In genomic region chr19:52936151-52936957, GRCh38 we compare ENCODE assay signal across 12 cellular contexts. TPM values are rescaled to one million over a fixed set of nuclear protein-coding genes. Genes with fewer than 3 reads are reported as not detected.
DNase-seq lines count a peak whose midpoint lies in the region; ATAC-seq, FAIRE-seq and TF ChIP-seq lines count a peak whose summit lies in the region.
"Had no signal": no experiment of that assay in that cellular context is flagged by ENCODE, and none has a peak within 500 bp of the region (broad histone marks: within the 10 kb centered on the region; RNA-seq: fewer than 3 reads in every experiment).

No MANE protein-coding gene starts in this region.

- no peak for ATAC-seq in HG03354 (IDR thresholded peaks at IDR 0.05; ENCODE audit: poor library complexity, severe bottlenecking, unreplicated experiment)
- ATAC-seq: esophagus mucosa had no signal

- CTCF ChIA-PET in CD4-positive, alpha-beta memory T cell (lab: Charles Lee; ENCODE audit: partially characterized antibody) = no interaction called here

- H3K36me3 ChIP-seq in endodermal cell (ENCODE audit: control insufficient read depth, insufficient read depth, low read length) = peaks cover 64% of the 10 kb centered on the region
- peaks cover 6% of the 10 kb centered on the region for H3K36me3 ChIP-seq in CD4-positive, alpha-beta memory T cell (ENCODE audit: insufficient read depth, low read length)

- peaks cover 69% of the 10 kb centered on the region for H3K36me3 Mint-ChIP-seq in endodermal cell (ENCODE audit: low read depth)
- peaks cover 71% of the 10 kb centered on the region for H3K36me3 Mint-ChIP-seq in nephron progenitor cell (ENCODE audit: low read depth)
- peaks cover 39 to 40% of the 10 kb centered on the region in 2 donors for H3K36me3 Mint-ChIP-seq in CD4-positive, alpha-beta memory T cell

- H3K4me1 Mint-ChIP-seq in endodermal cell = peaks cover 29% of the 10 kb centered on the region
- H3K4me1 Mint-ChIP-seq in nephron progenitor cell = peaks cover 11% of the 10 kb centered on the region
- H3K4me1 Mint-ChIP-seq in CD4-positive, alpha-beta memory T cell = peaks cover 5 to 24% (median 15%) of the 10 kb centered on the region in 4 donors

- no peak overlapping the region for H3K4me3 ChIP-seq in endodermal cell (ENCODE audit: low read length)
- no peak overlapping the region for H3K4me3 ChIP-seq in CD4-positive, alpha-beta memory T cell (ENCODE audit: low read length in 2 of 2)

- 94 to 95% methylated on average over 5 to 12 of the region's 12 CpGs for WGBS in endodermal cell (ENCODE audit: insufficient coverage in 1 of 2, insufficient read length in 1 of 2), 2 experiments

- intact Hi-C loops in CD4-positive, alpha-beta memory T cell (cut with micrococcal nuclease) = no loop called here

- POLR2A ChIA-PET in CD4-positive, alpha-beta memory T cell (lab: Charles Lee; ENCODE audit: partially characterized antibody) = interaction anchor here (1.0 kb wide), 1 partner anchor 27 kb away, joined by 3 read pairs; no protein-coding TSS in a partner anchor

- H3K27ac Mint-ChIP-seq in endodermal cell (peak overlapping the region; percentile 25), nephron progenitor cell (peak overlapping the region; percentile 2)
- H3K27ac Mint-ChIP-seq in CD4-positive, alpha-beta memory T cell = no peak overlapping the region

- H3K27ac ChIP-seq in endodermal cell (ENCODE audit: low read depth, low read length) = no peak overlapping the region
- no peak overlapping the region for H3K27ac ChIP-seq in CD4-positive, alpha-beta memory T cell (ENCODE audit: low read depth, low read length)
- H3K27ac ChIP-seq: RWPE1 had no signal

- H3K9me3 ChIP-seq in endodermal cell (ENCODE audit: control insufficient read depth, low read length) = peaks cover 20% of the 10 kb centered on the region
- H3K9me3 ChIP-seq in CD4-positive, alpha-beta memory T cell (ENCODE audit: control insufficient read depth in 1 of 2, low read length in 2 of 2) = peaks cover 0 to 13% of the 10 kb centered on the region in 2 donors

- no peak overlapping the region for H3K9ac ChIP-seq in endodermal cell (ENCODE audit: extremely low read depth, low read length, poor library complexity, severe bottlenecking)

- no peaks in the 10 kb centered on the region for H3K27me3 ChIP-seq in endodermal cell (ENCODE audit: control insufficient read depth, insufficient read depth, low read length, poor library complexity, severe bottlenecking)
- H3K27me3 ChIP-seq in CD4-positive, alpha-beta memory T cell (ENCODE audit: insufficient read depth, low read length) = no peaks in the 10 kb centered on the region

- DNase-seq in COLO668 (lab: John Stamatoyannopoulos, UW; ENCODE audit: unreplicated experiment) (peak; percentile 15), MV-4-11 (lab: John Stamatoyannopoulos, UW) (peak; percentile 98), endodermal cell (no peak), nephron progenitor cell (no peak), HTR-8/SVneo (ENCODE audit: insufficient read length, low spot score) (no peak), frontal cortex (ENCODE audit: low spot score in 2 of 2) (no peak)
- no peak for DNase-seq in CD4-positive, alpha-beta memory T cell
- DNase-seq: activated T-cell treated with anti-CD3 and anti-CD28 coated beads, Interleukin-2, amount 50 U/mL, for 48 hours; CD4-positive, CD25-positive, alpha-beta regulatory T cell had no signal

- H3K27me3 Mint-ChIP-seq in endodermal cell (ENCODE audit: insufficient read depth) = no peaks in the 10 kb centered on the region
- H3K27me3 Mint-ChIP-seq in nephron progenitor cell (ENCODE audit: low read depth, poor library complexity) = peaks cover 3% of the 10 kb centered on the region
- H3K27me3 Mint-ChIP-seq in CD4-positive, alpha-beta memory T cell = no peaks in the 10 kb centered on the region

- H3K4me3 Mint-ChIP-seq in endodermal cell (no peak overlapping the region), nephron progenitor cell (no peak overlapping the region)
- H3K4me3 Mint-ChIP-seq in CD4-positive, alpha-beta memory T cell = no peak overlapping the region

- TF ChIP-seq CTCF in endodermal cell (conservative IDR thresholded peaks at IDR 0.05) (no peak), nephron progenitor cell (IDR thresholded peaks at IDR 0.05) (no peak)

- H3K4me1 ChIP-seq in endodermal cell (ENCODE audit: control insufficient read depth, insufficient read depth, low read length) = no peaks in the 10 kb centered on the region
- peaks cover 9% of the 10 kb centered on the region for H3K4me1 ChIP-seq in CD4-positive, alpha-beta memory T cell (ENCODE audit: insufficient read depth, low read length)

- FAIRE-seq in HTR-8/SVneo (lab: Jason Lieb, UNC) (no peak), frontal cortex (lab: Jason Lieb, UNC) (no peak)

- H3K9me3 Mint-ChIP-seq in endodermal cell (no peaks in the 10 kb centered on the region), nephron progenitor cell (peaks cover 45% of the 10 kb centered on the region)
- H3K9me3 Mint-ChIP-seq in CD4-positive, alpha-beta memory T cell = peaks cover 0 to 77% (median 36%) of the 10 kb centered on the region in 8 donors

RNA-seq across cellular contexts. Expression of gene ZNF888, which starts 13.1 kb away (rescaled TPM):
- total RNA-seq in endodermal cell (10 to 100 TPM; 13.4 to 19.6 TPM), frontal cortex (3.3 TPM)
- polyA plus RNA-seq in endodermal cell (2013, experiment 1 of 2) = 4.5 TPM
- polyA plus RNA-seq in endodermal cell (2013, experiment 2 of 2) = 5.4 TPM
- 10 to 100 TPM; 10.7 to 11.4 TPM for total RNA-seq in CD4-positive, alpha-beta memory T cell
- 1 to 10 TPM; 1.2 to 2.8 TPM for polyA plus RNA-seq in CD4-positive, alpha-beta memory T cell

RNA-seq across cellular contexts. Expression of gene ZNF816, which starts 26.3 kb away (rescaled TPM):
- total RNA-seq in endodermal cell = 10 to 100 TPM; 20.7 to 24.8 TPM
- polyA plus RNA-seq in endodermal cell (2013, experiment 1 of 2) = 13.4 TPM
- 13.3 TPM for polyA plus RNA-seq in endodermal cell (2013, experiment 2 of 2)
- total RNA-seq in CD4-positive, alpha-beta memory T cell = 10 to 100 TPM; 26.1 to 29.6 TPM
- 10 to 100 TPM in 1 of 2 donors, 1 to 10 TPM in 1; 6.5 to 19.9 TPM for polyA plus RNA-seq in CD4-positive, alpha-beta memory T cell
- 2.4 TPM for total RNA-seq in frontal cortex

RNA-seq across cellular contexts. Expression of gene ZNF320, which starts 38.9 kb away (rescaled TPM):
- total RNA-seq in endodermal cell (10 to 100 TPM; 33.5 to 37.5 TPM), frontal cortex (32.2 TPM)
- 20.9 TPM for polyA plus RNA-seq in endodermal cell (2013, experiment 1 of 2)
- 18.1 TPM for polyA plus RNA-seq in endodermal cell (2013, experiment 2 of 2)
- total RNA-seq in CD4-positive, alpha-beta memory T cell = 10 to 100 TPM; 14.1 to 15.6 TPM
- 1 to 10 TPM in 1 of 2 donors, not detected in 1; 2.8 TPM for polyA plus RNA-seq in CD4-positive, alpha-beta memory T cell

Comparison
In these comparisons a context has a peak if more than half of its experiments do, and no peak if none do; other contexts are left out.
1. DNase-seq: peak in COLO668 (single experiment) and MV-4-11 (single experiment); none in endodermal cell (single experiment), nephron progenitor cell (single experiment), HTR-8/SVneo (single experiment), CD4-positive, alpha-beta memory T cell (0 of 5) and frontal cortex (0 of 2).
2. H3K27ac Mint-ChIP-seq: peak in endodermal cell (single experiment) and nephron progenitor cell (single experiment); none in CD4-positive, alpha-beta memory T cell (0 of 7).